Comparison of ENCODE assay signal across 10 cellular contexts in genomic region chr9:131237311-131237710, GRCh38. TPM values are rescaled to one million over a fixed set of nuclear protein-coding genes. Genes with fewer than 3 reads are reported as not detected.
DNase-seq lines count a peak whose midpoint lies in the region; ATAC-seq and TF ChIP-seq lines count a peak whose summit lies in the region.
"Had no signal": no experiment of that assay in that cellular context is flagged by ENCODE, and none has a peak within 500 bp of the region (broad histone marks: within the 10 kb centered on the region; RNA-seq: fewer than 3 reads in every experiment).

No MANE protein-coding gene starts in this region.

- no peak for TF ChIP-seq POLR2A in esophagus muscularis mucosa (IDR thresholded peaks at IDR 0.05; ENCODE audit: low read depth)

- ATAC-seq in Right ventricle myocardium superior (ENCODE audit: poor library complexity) (no peak), right cardiac atrium (no peak)

- peaks cover 13% of the 10 kb centered on the region for H3K4me1 ChIP-seq in right cardiac atrium (ENCODE audit: control insufficient read depth, insufficient read depth, low read length)
- peaks cover 33% of the 10 kb centered on the region for H3K4me1 ChIP-seq in thymus (ENCODE audit: control insufficient read depth, insufficient read depth, low read length)
- peaks cover 15 to 21% (median 18%) of the 10 kb centered on the region in 4 donors for H3K4me1 ChIP-seq in esophagus muscularis mucosa

- DNase-seq in cardiac septum (ENCODE audit: low spot score), result peak; percentile 54
- no peak for DNase-seq in Right ventricle myocardium superior
- DNase-seq in WERI-Rb-1, result no peak
- peak in 1 of 3 donors; percentile 51 for DNase-seq in right cardiac atrium
- no peak for DNase-seq in esophagus muscularis mucosa (ENCODE audit: extremely low spot score)
- DNase-seq in foreskin melanocyte, result no peak
- DNase-seq in ecto neural progenitor cell (ENCODE audit: low spot score), result no peak
- DNase-seq: NCI-H524 treated with DMSO at 0.1 percent for 48 hours had no signal

- intact Hi-C loops in cardiac septum (cut with DNase I), result loop anchor here (2.0 to 5.0 kb wide), 2 partner anchors 37 to 60 kb away; no protein-coding TSS in a partner anchor
- intact Hi-C loops in Right ventricle myocardium superior (cut with DNase I), result loop anchor here (5.0 kb wide), 2 partner anchors 40 to 100 kb away; partner anchors contain the start of gene FAM78A
- intact Hi-C loops in right cardiac atrium (cut with DNase I), result loop anchor here in 2 of 4 donors (5.0 to 10.0 kb wide), 2 partner anchors 40 to 97 kb away; partner anchors contain the start of gene FAM78A (in 1 of the 2)
- intact Hi-C loops in esophagus muscularis mucosa (cut with DNase I), result no loop called here

- H3K4me3 ChIP-seq in WERI-Rb-1 (ENCODE audit: low read depth, low read length) (no peak overlapping the region), right cardiac atrium (ENCODE audit: low read length) (no peak overlapping the region), thymus (ENCODE audit: low read length) (no peak overlapping the region), esophagus muscularis mucosa (no peak overlapping the region)

- 38% methylated on average over 7 of the region's 7 CpGs for WGBS in right cardiac atrium
- 80% methylated on average over 7 of the region's 7 CpGs for WGBS in thymus
- 53% methylated on average over 7 of the region's 7 CpGs for WGBS in esophagus muscularis mucosa

- H3K36me3 ChIP-seq in WERI-Rb-1 (peaks cover 38% of the 10 kb centered on the region), thymus (ENCODE audit: control insufficient read depth, insufficient read depth) (peaks cover 34% of the 10 kb centered on the region), esophagus muscularis mucosa (peaks cover 25 to 37% (median 28%) of the 10 kb centered on the region in 4 donors)

- TF ChIP-seq EP300 in esophagus muscularis mucosa (IDR thresholded peaks at IDR 0.05), result no peak

- no peaks in the 10 kb centered on the region for H3K9me3 ChIP-seq in WERI-Rb-1 (ENCODE audit: severe bottlenecking)
- no peaks in the 10 kb centered on the region for H3K9me3 ChIP-seq in right cardiac atrium (ENCODE audit: control insufficient read depth, low read length)
- H3K9me3 ChIP-seq in thymus (ENCODE audit: control insufficient read depth), result no peaks in the 10 kb centered on the region
- H3K9me3 ChIP-seq in esophagus muscularis mucosa, result no peaks in the 10 kb centered on the region
- H3K9me3 ChIP-seq: left lung had no signal

- H3K27me3 ChIP-seq in WERI-Rb-1 (ENCODE audit: insufficient read depth, low read depth, severe bottlenecking), result no peaks in the 10 kb centered on the region
- no peaks in the 10 kb centered on the region for H3K27me3 ChIP-seq in right cardiac atrium (ENCODE audit: control insufficient read depth, insufficient read depth)
- no peaks in the 10 kb centered on the region for H3K27me3 ChIP-seq in thymus (ENCODE audit: control insufficient read depth, insufficient read depth)
- no peaks in the 10 kb centered on the region for H3K27me3 ChIP-seq in esophagus muscularis mucosa
- H3K27me3 ChIP-seq: left lung had no signal

- H3K27ac ChIP-seq in WERI-Rb-1, result 0 out of 2 replicates have a peak overlapping the region, but pooled peaks have one; percentile 4
- H3K27ac ChIP-seq in right cardiac atrium (ENCODE audit: low read length), result peak overlapping the region; percentile 96
- H3K27ac ChIP-seq in thymus (ENCODE audit: low read depth), result peak overlapping the region; percentile 61
- H3K27ac ChIP-seq in esophagus muscularis mucosa (replicated peaks in 1 of 4), result no peak overlapping the region

- TF ChIP-seq CTCF in WERI-Rb-1 (IDR thresholded peaks at IDR 0.05; ENCODE audit: low read depth, low read length) (no peak), esophagus muscularis mucosa (IDR thresholded peaks at IDR 0.05) (no peak)

RNA-seq across cellular contexts. Expression of gene FAM78A, which starts 39.0 kb away (rescaled TPM):
- total RNA-seq in cardiac septum, result 27.2 TPM
- total RNA-seq in Right ventricle myocardium superior, result 55.7 TPM
- 10 to 100 TPM; 37.9 to 63.8 (median 53.9) TPM for total RNA-seq in right cardiac atrium
- 50.7 TPM for polyA plus RNA-seq in right cardiac atrium
- 28.2 TPM for polyA plus RNA-seq in thymus
- total RNA-seq in esophagus muscularis mucosa, result 1 to 10 TPM; 1.7 to 4.0 (median 3.3) TPM

RNA-seq across cellular contexts. Expression of gene PLPP7, which starts 52.2 kb away (rescaled TPM):
- 78.7 TPM for total RNA-seq in cardiac septum
- total RNA-seq in Right ventricle myocardium superior, result 115 TPM
- total RNA-seq in right cardiac atrium, result 100 to 1,000 TPM in 3 of 4 donors, 10 to 100 TPM in 1; 96.3 to 126 (median 106) TPM
- 160 TPM for polyA plus RNA-seq in right cardiac atrium
- polyA plus RNA-seq in thymus, result 0.96 TPM
- 10 to 100 TPM; 11.4 to 22.5 (median 14.4) TPM for total RNA-seq in esophagus muscularis mucosa

Comparison
In these comparisons a context has a peak if more than half of its experiments do, and no peak if none do; other contexts are left out.
1. H3K27ac ChIP-seq: peak in WERI-Rb-1 (single experiment), right cardiac atrium (single experiment) and thymus (single experiment); none in esophagus muscularis mucosa (0 of 4).